ENCODE assay signal across 8 cellular contexts in genomic region chr16:4371481-4372314, GRCh38. TPM values are rescaled to one million over a fixed set of nuclear protein-coding genes. Genes with fewer than 3 reads are reported as not detected.
DNase-seq lines count a peak whose midpoint lies in the region; ATAC-seq and TF ChIP-seq lines count a peak whose summit lies in the region.

Gene VASN (plus strand): TSS chr16:4371848. CDS start chr16:4380878, 9,030 bp downstream.

- H3K4me3 Mint-ChIP-seq in CD8-positive, alpha-beta T cell, result peak within 1 kb of the TSS; percentile 84
- H3K4me3 Mint-ChIP-seq in glutamatergic neuron (ENCODE audit: unreplicated experiment), result peak within 1 kb of the TSS; percentile 86

- TF ChIP-seq CTCF in CD8-positive, alpha-beta T cell (IDR thresholded peaks at IDR 0.05), result no peak
- TF ChIP-seq CTCF in glutamatergic neuron (IDR thresholded peaks at IDR 0.05; ENCODE audit: partially characterized antibody, unreplicated experiment) (no peak), omental fat pad (IDR thresholded peaks at IDR 0.05) (no peak), suprapubic skin (IDR thresholded peaks at IDR 0.05) (no peak)

- peaks cover 11% of the 10 kb centered on the region for H3K36me3 Mint-ChIP-seq in CD8-positive, alpha-beta T cell
- no peaks in the 10 kb centered on the region for H3K36me3 Mint-ChIP-seq in glutamatergic neuron (ENCODE audit: unreplicated experiment)

- no peak for TF ChIP-seq EP300 in suprapubic skin (IDR thresholded peaks at IDR 0.05)

- in situ Hi-C loops in SK-MEL-5 (cut with HindIII; ENCODE audit: low pct_unique_long_range_greater_than_20kb, low sequenced_read_pairs), result no loop called here

- peaks cover 19% of the 10 kb centered on the region for H3K4me1 Mint-ChIP-seq in CD8-positive, alpha-beta T cell (ENCODE audit: low read depth)
- peaks cover 6% of the 10 kb centered on the region for H3K4me1 Mint-ChIP-seq in glutamatergic neuron (ENCODE audit: low read depth, unreplicated experiment)

- peak; percentile 95 to 98 for TF ChIP-seq POLR2A in suprapubic skin (IDR thresholded peaks at IDR 0.05)

- H3K27me3 Mint-ChIP-seq in CD8-positive, alpha-beta T cell (ENCODE audit: low read depth), result no peaks in the 10 kb centered on the region
- peaks cover 7% of the 10 kb centered on the region for H3K27me3 Mint-ChIP-seq in glutamatergic neuron (ENCODE audit: unreplicated experiment)

- H3K9me3 ChIP-seq in CD8-positive, alpha-beta T cell (ENCODE audit: low read length), result no peaks in the 10 kb centered on the region
- H3K9me3 ChIP-seq in suprapubic skin, result no peaks in the 10 kb centered on the region

- peak within 1 kb of the TSS; percentile 54 for H3K4me3 ChIP-seq in CD8-positive, alpha-beta T cell (ENCODE audit: low read depth, low read length)
- H3K4me3 ChIP-seq in H7 (ENCODE audit: insufficient read depth, low read depth, low read length) (peak within 1 kb of the TSS; percentile 40), suprapubic skin (peak within 1 kb of the TSS; percentile 86)

- H3K27me3 ChIP-seq in CD8-positive, alpha-beta T cell (ENCODE audit: insufficient read depth, low read length), result no peaks in the 10 kb centered on the region
- H3K27me3 ChIP-seq in H7 (ENCODE audit: control insufficient read depth, insufficient read depth, low read length) (peaks cover 3% of the 10 kb centered on the region), suprapubic skin (no peaks in the 10 kb centered on the region)

- DNase-seq in CD8-positive, alpha-beta T cell, result peak; percentile 53 to 84 (median 73)
- DNase-seq in H7 (peak; percentile 100), SK-MEL-5 (ENCODE audit: low read depth, low spot score) (peak; percentile 49), glutamatergic neuron (peak; percentile 82), omental fat pad (ENCODE audit: low spot score) (peak; percentile 76), suprapubic skin (ENCODE audit: low spot score in 2 of 2) (peak; percentile 87 to 94)
- peak; percentile 75 for DNase-seq in activated naive CD4-positive, alpha-beta T cell treated with anti-CD3 and anti-CD28 coated beads, Interleukin-2, amount 50 U/mL, for 16 hours

- CTCF ChIA-PET in CD8-positive, alpha-beta T cell (lab: Charles Lee), result interaction anchor here (3.8 kb wide), 1 partner anchor 31 kb away, joined by 15 read pairs; no protein-coding TSS in a partner anchor

- POLR2A ChIA-PET in CD8-positive, alpha-beta T cell (lab: Charles Lee), result no interaction called here

- WGBS in suprapubic skin, result 50% methylated on average over 2 of the region's 86 CpGs

- H3K27ac ChIP-seq in CD8-positive, alpha-beta T cell (ENCODE audit: low read depth, low read length), result no peak within 1 kb of the TSS
- peak within 1 kb of the TSS; percentile 87 for H3K27ac ChIP-seq in suprapubic skin

- intact Hi-C loops in CD8-positive, alpha-beta T cell (cut with DNase I, micrococcal nuclease), result loop anchor here in 1 of 2 experiments (1.0 to 2.0 kb wide), 2 partner anchors 20 to 45 kb away; partner anchors contain the start of genes CORO7 and PAM16

- peaks cover 8% of the 10 kb centered on the region for H3K36me3 ChIP-seq in CD8-positive, alpha-beta T cell (ENCODE audit: insufficient read depth, low read length)
- no peaks in the 10 kb centered on the region for H3K36me3 ChIP-seq in H7 (replicated peaks; ENCODE audit: control insufficient read depth, insufficient read depth, low read length)
- H3K36me3 ChIP-seq in suprapubic skin, result no peaks in the 10 kb centered on the region

- peak; percentile 74 for ATAC-seq in CD8-positive, alpha-beta T cell
- ATAC-seq in omental fat pad (ENCODE audit: low FRiP score), result peak; percentile 50
- no peak for ATAC-seq in HG03097 (IDR thresholded peaks at IDR 0.05; ENCODE audit: low FRiP score, unreplicated experiment)

- peaks cover 19% of the 10 kb centered on the region for H3K4me1 ChIP-seq in CD8-positive, alpha-beta T cell (ENCODE audit: insufficient read depth, low read length)
- peaks cover 86% of the 10 kb centered on the region for H3K4me1 ChIP-seq in suprapubic skin

- peak within 1 kb of the TSS; percentile 32 for H3K27ac Mint-ChIP-seq in CD8-positive, alpha-beta T cell
- H3K27ac Mint-ChIP-seq in glutamatergic neuron (ENCODE audit: unreplicated experiment), result peak within 1 kb of the TSS; percentile 68

- no peaks in the 10 kb centered on the region for H3K9me3 Mint-ChIP-seq in CD8-positive, alpha-beta T cell
- no peaks in the 10 kb centered on the region for H3K9me3 Mint-ChIP-seq in glutamatergic neuron (ENCODE audit: unreplicated experiment)

RNA-seq across cellular contexts. Expression of gene VASN, which starts in this region (rescaled TPM):
- under 1 TPM; 0.57 to 0.83 TPM for total RNA-seq in CD8-positive, alpha-beta T cell
- total RNA-seq in H7 (2014; rRNA removed; shearing (Covaris generic)), result 3.7 and 4.6 TPM in 2 replicates
- total RNA-seq in SK-MEL-5 (2014; rRNA removed; shearing (Covaris generic)), result 0.03 and 0.35 TPM in 2 replicates
- polyA plus RNA-seq in SK-MEL-5 (2015; cell fraction: cytosol; rRNA removed), result 0.62 and 0.77 TPM in 2 replicates
- polyA plus RNA-seq in SK-MEL-5 (2015; cell fraction: nucleus; rRNA removed), result not detected in 2 replicates
- total RNA-seq in glutamatergic neuron (ENCODE audit: unreplicated experiment) (4.1 TPM), omental fat pad (10 to 100 TPM; 10.8 to 40.0 (median 25.8) TPM), suprapubic skin (10 to 100 TPM; 10.8 to 23.3 (median 22.3) TPM)

Comparison
In these comparisons a context has a peak if more than half of its experiments do, and no peak if none do; other contexts are left out.
1. Peak in DNase-seq, ATAC-seq and H3K4me3 ChIP-seq in CD8-positive, alpha-beta T cell; RNA of the gene not detected or under 1 TPM.
2. Peak in DNase-seq in SK-MEL-5; RNA of the gene not detected or under 1 TPM.
3. DNase-seq: peak in every context shown above with its lines; median percentile 100 in H7; 90 in suprapubic skin; 82 in glutamatergic neuron; 76 in omental fat pad; 75 in activated naive CD4-positive, alpha-beta T cell treated with anti-CD3 and anti-CD28 coated beads, Interleukin-2, amount 50 U/mL, for 16 hours; 73 in CD8-positive, alpha-beta T cell; 49 in SK-MEL-5.